ENCODE assay signal across 27 cellular contexts in genomic region chr10:13152286-13152685, GRCh38.
"Had no signal": no experiment of that assay in that cellular context is flagged by ENCODE, and none has a peak within 500 bp of the region (broad histone marks: within the 10 kb centered on the region; RNA-seq: fewer than 3 reads in every experiment).

No MANE protein-coding gene starts in this region.

- H3K36me3 ChIP-seq: SJCRH30 had no signal

- H3K27me3 Mint-ChIP-seq: activated CD4-positive, alpha-beta T cell treated with anti-CD3 and anti-CD28 coated beads, Interleukin-2, amount 10 ng/mL, durations not matched to agents 24 days and 14 days; activated naive CD4-positive, alpha-beta T cell treated with anti-CD3 and anti-CD28 coated beads, Interleukin-2, amount 50 U/mL, for 24 hours; activated T-cell treated with anti-CD3 and anti-CD28 coated beads, Interleukin-2, amount 50 U/mL, for 24 hours; brain had no signal

- H3K4me1 Mint-ChIP-seq: activated CD4-positive, alpha-beta T cell treated with anti-CD3 and anti-CD28 coated beads, Interleukin-2, amount 10 ng/mL, durations not matched to agents 24 days and 14 days; activated naive CD4-positive, alpha-beta T cell treated with anti-CD3 and anti-CD28 coated beads, Interleukin-2, amount 50 U/mL, for 24 hours; brain had no signal

- H3K9me3 ChIP-seq: SJCRH30 had no signal

- H3K27me3 ChIP-seq: SJCRH30 had no signal

- DNase-seq: activated CD4-positive, alpha-beta T cell treated with anti-CD3 and anti-CD28 coated beads, Interleukin-2, amount 10 ng/mL, durations not matched to agents 24 days and 14 days; activated CD4-positive, alpha-beta T cell treated with anti-CD3 and anti-CD28 coated beads, Interleukin-2, amount 50 U/mL, for 48 hours; activated CD8-positive, alpha-beta T cell treated with anti-CD3 and anti-CD28 coated beads, Interleukin-2, amount 10 ng/mL, durations not matched to agents 7 days and 5 days; activated gamma-delta T cell; activated naive CD4-positive, alpha-beta T cell treated with Interleukin-2 at 50 U/mL for 16 hours; activated T-cell treated with anti-CD3 and anti-CD28 coated beads, Interleukin-2, amount 50 U/mL, for 24 hours; anterior cingulate cortex; central memory CD4-positive, alpha-beta T cell; Karpas-422; KBM-7; NCI-H1048; NCI-H1105 treated with DMSO at 0.1 percent for 48 hours; NCI-H1436; NCI-H1694; NCI-H1930; NCI-H2081 treated with DMSO at 0.1 percent for 48 hours; NCI-H345; NCI-H524 treated with DMSO at 0.1 percent for 48 hours; SJCRH30 had no signal

- H3K27ac ChIP-seq: RWPE1, SJCRH30, SK-N-MC had no signal

- H3K4me3 ChIP-seq: SJCRH30, SK-N-MC had no signal

- H3K4me3 Mint-ChIP-seq: activated CD4-positive, alpha-beta T cell treated with anti-CD3 and anti-CD28 coated beads, Interleukin-2, amount 10 ng/mL, durations not matched to agents 24 days and 14 days; activated CD8-positive, alpha-beta T cell treated with anti-CD3 and anti-CD28 coated beads, Interleukin-2, amount 10 ng/mL, durations not matched to agents 7 days and 5 days; activated naive CD4-positive, alpha-beta T cell treated with anti-CD3 and anti-CD28 coated beads, Interleukin-2, amount 50 U/mL, for 24 hours; activated T-cell treated with anti-CD3 and anti-CD28 coated beads, Interleukin-2, amount 50 U/mL, for 24 hours; brain; T-helper 1 cell treated with Interleukin-12 subunit alpha and Interleukin-12 subunit beta and Interleukin-4 antibody, amounts not matched to agents 30 μg/mL and 1 μg/mL, for 36 hours; T-helper 2 cell treated with Interferon-gamma antibody and Interleukin-4, amounts not matched to agents 5 μg/mL and 100 μg/mL, for 36 hours had no signal

- H3K4me1 ChIP-seq: SJCRH30 had no signal

- H3K27ac Mint-ChIP-seq: activated CD4-positive, alpha-beta T cell treated with anti-CD3 and anti-CD28 coated beads, Interleukin-2, amount 10 ng/mL, durations not matched to agents 24 days and 14 days; activated CD8-positive, alpha-beta T cell treated with anti-CD3 and anti-CD28 coated beads, Interleukin-2, amount 10 ng/mL, durations not matched to agents 7 days and 5 days; activated naive CD4-positive, alpha-beta T cell treated with anti-CD3 and anti-CD28 coated beads, Interleukin-2, amount 50 U/mL, for 24 hours; activated T-cell treated with anti-CD3 and anti-CD28 coated beads, Interleukin-2, amount 50 U/mL, for 24 hours; activated T-helper 2 cell treated with anti-CD3 and anti-CD28 coated beads, Interferon-gamma antibody, Interleukin-2, Interleukin-4, amounts not matched to agents 10 μg/mL and 5 μg/mL and 100 μg/mL, durations not matched to agents 14 hours and 24 hours and 36 hours; brain; T-helper 1 cell treated with Interleukin-12 subunit alpha and Interleukin-12 subunit beta and Interleukin-4 antibody, amounts not matched to agents 30 μg/mL and 1 μg/mL, for 36 hours; T-helper 2 cell treated with Interferon-gamma antibody and Interleukin-4, amounts not matched to agents 5 μg/mL and 100 μg/mL, for 36 hours had no signal

- ATAC-seq: activated CD8-positive, alpha-beta T cell treated with anti-CD3 and anti-CD28 coated beads, Interleukin-2, amount 10 ng/mL, durations not matched to agents 7 days and 5 days; Right ventricle myocardium inferior had no signal

- H3K9me3 Mint-ChIP-seq: activated CD4-positive, alpha-beta T cell treated with anti-CD3 and anti-CD28 coated beads, Interleukin-2, amount 10 ng/mL, durations not matched to agents 24 days and 14 days; activated naive CD4-positive, alpha-beta T cell treated with anti-CD3 and anti-CD28 coated beads, Interleukin-2, amount 50 U/mL, for 24 hours; activated T-helper 2 cell treated with anti-CD3 and anti-CD28 coated beads, Interferon-gamma antibody, Interleukin-2, Interleukin-4, amounts not matched to agents 10 μg/mL and 5 μg/mL and 100 μg/mL, durations not matched to agents 14 hours and 24 hours and 36 hours; T-helper 1 cell treated with Interleukin-12 subunit alpha and Interleukin-12 subunit beta and Interleukin-4 antibody, amounts not matched to agents 30 μg/mL and 1 μg/mL, for 36 hours; T-helper 2 cell treated with Interferon-gamma antibody and Interleukin-4, amounts not matched to agents 5 μg/mL and 100 μg/mL, for 36 hours had no signal
